In genomic region chr11:76841923-76842452, GRCh38 we compare ENCODE assay signal across 32 cellular contexts. TPM values are rescaled to one million over a fixed set of nuclear protein-coding genes. Genes with fewer than 3 reads are reported as not detected.
"Had no signal": no experiment of that assay in that cellular context is flagged by ENCODE, and none has a peak within 500 bp of the region (broad histone marks: within the 10 kb centered on the region; RNA-seq: fewer than 3 reads in every experiment).

No MANE protein-coding gene starts in this region.

- H3K9me3 Mint-ChIP-seq: activated CD8-positive, alpha-beta T cell treated with anti-CD3 and anti-CD28 coated beads for 36 hours; activated T-cell treated with anti-CD3 and anti-CD28 coated beads, Interleukin-2, amount 50 U/mL, for 4 hours; activated T-helper 2 cell treated with anti-CD3 and anti-CD28 coated beads, Interferon-gamma antibody, Interleukin-2, Interleukin-4, amounts not matched to agents 10 μg/mL and 5 μg/mL and 100 μg/mL, durations not matched to agents 14 hours and 24 hours and 36 hours; central memory CD8-positive, alpha-beta T cell; memory B cell; stimulated activated memory B cell treated with anti-CD40 and anti-IgM and Interleukin-4, amounts not matched to agents 10 μg/mL and 1 μg/mL and 100 μg/mL, for 72 hours; stimulated activated naive CD8-positive, alpha-beta T cell treated with anti-CD3 and anti-CD28 coated beads, Interleukin-15, amount 100 ng/mL, for 72 hours had no signal

- H3K9ac ChIP-seq: parathyroid adenoma had no signal

- DNase-seq: activated CD4-positive, alpha-beta T cell treated with anti-CD3 and anti-CD28 coated beads, Interleukin-2, amount 50 U/mL, for 1 hour; activated CD8-positive, alpha-beta T cell treated with anti-CD3 and anti-CD28 coated beads for 36 hours; activated naive CD4-positive, alpha-beta T cell; activated T-cell treated with anti-CD3 and anti-CD28 coated beads, Interleukin-2, amount 50 U/mL, for 4 hours; anterior cingulate cortex; dermis blood vessel endothelial cell; effector CD4-positive, alpha-beta T cell; left cardiac atrium; midbrain; naive thymus-derived CD4-positive, alpha-beta T cell; occipital lobe; psoas muscle; stimulated activated CD4-positive, alpha-beta T cell treated with anti-CD3 and anti-CD28 coated beads, Interleukin-1b, Interleukin-23, amount 100 ng/mL, for 48 hours; stimulated activated CD4-positive, alpha-beta T cell treated with anti-CD3 and anti-CD28 coated beads, Interleukin-4, amount 100 ng/mL, for 4 hours; stimulated activated CD8-positive, alpha-beta memory T cell treated with anti-CD3 and anti-CD28 coated beads, Interleukin-4, amount 100 ng/mL, for 48 hours; stimulated activated naive CD8-positive, alpha-beta T cell treated with anti-CD3 and anti-CD28 coated beads, Interleukin-15, amount 100 ng/mL, for 72 hours; substantia nigra; T-helper 2 cell; thyroid gland; upper lobe of left lung had no signal

- H3K36me3 Mint-ChIP-seq: activated naive CD8-positive, alpha-beta T cell; memory B cell; naive thymus-derived CD4-positive, alpha-beta T cell; stimulated activated memory B cell treated with anti-CD40 and anti-IgM and Interleukin-4, amounts not matched to agents 10 μg/mL and 1 μg/mL and 100 μg/mL, for 72 hours had no signal

- H3K27ac ChIP-seq: gastroesophageal sphincter, hepatocyte, parathyroid adenoma, psoas muscle, thyroid gland, upper lobe of left lung, vagina had no signal

- H3K9me3 ChIP-seq: gastroesophageal sphincter, psoas muscle, thyroid gland, upper lobe of left lung, vagina had no signal

- H3K4me1 Mint-ChIP-seq: central memory CD8-positive, alpha-beta T cell; memory B cell; naive thymus-derived CD4-positive, alpha-beta T cell; stimulated activated memory B cell treated with anti-CD40 and anti-IgM and Interleukin-4, amounts not matched to agents 10 μg/mL and 1 μg/mL and 100 μg/mL, for 72 hours; stimulated activated naive CD8-positive, alpha-beta T cell treated with anti-CD3 and anti-CD28 coated beads, Interleukin-15, amount 100 ng/mL, for 72 hours had no signal

- H3K4me3 ChIP-seq: gastroesophageal sphincter, hepatocyte, psoas muscle, smooth muscle cell, thyroid gland, upper lobe of left lung, vagina had no signal

- ATAC-seq: activated CD8-positive, alpha-beta T cell treated with anti-CD3 and anti-CD28 coated beads for 36 hours; activated T-cell treated with anti-CD3 and anti-CD28 coated beads, Interleukin-2, amount 50 U/mL, for 4 hours; gastroesophageal sphincter; left cardiac atrium; naive thymus-derived CD4-positive, alpha-beta T cell; psoas muscle; stimulated activated memory B cell treated with anti-CD40 and anti-IgM and Interleukin-4, amounts not matched to agents 10 μg/mL and 1 μg/mL and 100 μg/mL, for 72 hours; stimulated activated naive CD8-positive, alpha-beta T cell treated with anti-CD3 and anti-CD28 coated beads, Interleukin-15, amount 100 ng/mL, for 72 hours had no signal

- H3K4me3 Mint-ChIP-seq: activated CD8-positive, alpha-beta T cell treated with anti-CD3 and anti-CD28 coated beads for 36 hours; activated naive CD8-positive, alpha-beta T cell; activated T-cell treated with anti-CD3 and anti-CD28 coated beads, Interleukin-2, amount 50 U/mL, for 4 hours; central memory CD8-positive, alpha-beta T cell; memory B cell; stimulated activated memory B cell treated with anti-CD40 and anti-IgM and Interleukin-4, amounts not matched to agents 10 μg/mL and 1 μg/mL and 100 μg/mL, for 72 hours; stimulated activated naive CD8-positive, alpha-beta T cell treated with anti-CD3 and anti-CD28 coated beads, Interleukin-15, amount 100 ng/mL, for 72 hours had no signal

- H3K79me2 ChIP-seq: hepatocyte, parathyroid adenoma had no signal

- H3K27me3 ChIP-seq: gastroesophageal sphincter, hepatocyte, thyroid gland, upper lobe of left lung, vagina had no signal

- FAIRE-seq: endometrium, keratinocyte had no signal

- H3K4me2 ChIP-seq: hepatocyte, smooth muscle cell had no signal

- H3K36me3 ChIP-seq: gastroesophageal sphincter, thyroid gland, upper lobe of left lung, vagina had no signal

- H2AFZ ChIP-seq: hepatocyte, parathyroid adenoma had no signal

- H3K27ac Mint-ChIP-seq: activated CD8-positive, alpha-beta T cell treated with anti-CD3 and anti-CD28 coated beads for 36 hours; activated naive CD8-positive, alpha-beta T cell; activated T-helper 2 cell treated with anti-CD3 and anti-CD28 coated beads, Interferon-gamma antibody, Interleukin-2, Interleukin-4, amounts not matched to agents 10 μg/mL and 5 μg/mL and 100 μg/mL, durations not matched to agents 14 hours and 24 hours and 36 hours; memory B cell; naive thymus-derived CD4-positive, alpha-beta T cell; stimulated activated memory B cell treated with anti-CD40 and anti-IgM and Interleukin-4, amounts not matched to agents 10 μg/mL and 1 μg/mL and 100 μg/mL, for 72 hours; stimulated activated naive CD8-positive, alpha-beta T cell treated with anti-CD3 and anti-CD28 coated beads, Interleukin-15, amount 100 ng/mL, for 72 hours had no signal

- H3K4me1 ChIP-seq: parathyroid adenoma had no signal

RNA-seq across cellular contexts. Expression of gene TSKU, which starts 58.8 kb away (rescaled TPM):
- polyA plus RNA-seq: naive thymus-derived CD4-positive, alpha-beta T cell had no signal
